Comparison of ENCODE assay signal across 1 cellular context in the genomic region with DNA sequence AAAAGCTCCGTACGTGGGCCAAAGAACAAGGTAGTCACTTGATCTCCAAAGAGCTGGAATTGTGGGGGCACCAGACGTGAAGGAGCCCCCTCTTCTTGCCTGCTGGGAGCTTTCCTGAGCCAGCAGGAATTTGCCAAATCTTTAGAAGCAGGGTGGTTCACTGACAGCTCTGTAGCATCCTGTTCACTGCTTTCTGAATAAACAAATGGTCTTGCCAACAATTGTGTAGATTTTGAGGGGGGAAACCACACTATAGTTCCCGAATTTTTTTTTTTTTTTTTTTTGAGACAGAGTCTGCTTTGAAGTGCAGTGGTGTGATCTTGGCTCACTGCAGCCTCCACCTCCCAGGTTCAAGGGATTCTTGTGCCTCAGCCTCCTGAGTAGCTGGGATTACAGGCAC.
TF ChIP-seq lines count a peak whose summit lies in the region.

No MANE protein-coding gene starts in this region.

TF ChIP-seq in IMR-90, 13 proteins besides CTCF, POLR2A, EP300 and RAD21 (continued from another document):
- no peak for TF ChIP-seq MAZ (IDR thresholded peaks at IDR 0.05; ENCODE audit: borderline replicate concordance, low read depth, low read length)
- TF ChIP-seq CEBPB (IDR thresholded peaks at IDR 0.05; ENCODE audit: low read depth, low read length) = no peak
- no peak for TF ChIP-seq RCOR1 (IDR thresholded peaks at IDR 0.05; ENCODE audit: insufficient replicate concordance, low read length)
- no peak for TF ChIP-seq MXI1 (IDR thresholded peaks at IDR 0.05; ENCODE audit: borderline replicate concordance, low read depth, low read length)
- no peak for TF ChIP-seq BHLHE40 (IDR thresholded peaks at IDR 0.05; ENCODE audit: low read depth, low read length)
- no peak for TF ChIP-seq RFX5 (IDR thresholded peaks at IDR 0.05; ENCODE audit: low read depth, low read length)
- no peak for TF ChIP-seq NFE2L2 (IDR thresholded peaks at IDR 0.05; ENCODE audit: low read depth, low read length)
- TF ChIP-seq, protein P1, sequence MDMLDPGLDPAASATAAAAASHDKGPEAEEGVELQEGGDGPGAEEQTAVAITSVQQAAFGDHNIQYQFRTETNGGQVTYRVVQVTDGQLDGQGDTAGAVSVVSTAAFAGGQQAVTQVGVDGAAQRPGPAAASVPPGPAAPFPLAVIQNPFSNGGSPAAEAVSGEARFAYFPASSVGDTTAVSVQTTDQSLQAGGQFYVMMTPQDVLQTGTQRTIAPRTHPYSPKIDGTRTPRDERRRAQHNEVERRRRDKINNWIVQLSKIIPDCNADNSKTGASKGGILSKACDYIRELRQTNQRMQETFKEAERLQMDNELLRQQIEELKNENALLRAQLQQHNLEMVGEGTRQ (IDR thresholded peaks at IDR 0.05; ENCODE audit: low read depth, low read length) = no peak
- no peak for TF ChIP-seq CHD1 (IDR thresholded peaks at IDR 0.05; ENCODE audit: low read depth, low read length)
- no peak for TF ChIP-seq MAFK (IDR thresholded peaks at IDR 0.05; ENCODE audit: low read depth, low read length)
- TF ChIP-seq SMC3 (IDR thresholded peaks at IDR 0.05; ENCODE audit: low read depth, low read length) = no peak
- TF ChIP-seq, protein P2, sequence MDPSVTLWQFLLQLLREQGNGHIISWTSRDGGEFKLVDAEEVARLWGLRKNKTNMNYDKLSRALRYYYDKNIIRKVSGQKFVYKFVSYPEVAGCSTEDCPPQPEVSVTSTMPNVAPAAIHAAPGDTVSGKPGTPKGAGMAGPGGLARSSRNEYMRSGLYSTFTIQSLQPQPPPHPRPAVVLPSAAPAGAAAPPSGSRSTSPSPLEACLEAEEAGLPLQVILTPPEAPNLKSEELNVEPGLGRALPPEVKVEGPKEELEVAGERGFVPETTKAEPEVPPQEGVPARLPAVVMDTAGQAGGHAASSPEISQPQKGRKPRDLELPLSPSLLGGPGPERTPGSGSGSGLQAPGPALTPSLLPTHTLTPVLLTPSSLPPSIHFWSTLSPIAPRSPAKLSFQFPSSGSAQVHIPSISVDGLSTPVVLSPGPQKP (IDR thresholded peaks at IDR 0.05; ENCODE audit: borderline replicate concordance, low read depth, low read length) = no peak
